ENCODE assay signal across 8 cellular contexts in genomic region chr17:33778505-33779398, GRCh38.
DNase-seq lines count a peak whose midpoint lies in the region; ATAC-seq and TF ChIP-seq lines count a peak whose summit lies in the region.

No MANE protein-coding gene starts in this region.

- peak; percentile 93 for TF ChIP-seq CTCF in fibroblast of the aortic adventitia (IDR thresholded peaks at IDR 0.05; ENCODE audit: insufficient read depth, low read length)

- DNase-seq in ACHN (peak; percentile 67), GM04503 (ENCODE audit: low read depth) (peak; percentile 13), NCI-H2029 (lab: John Stamatoyannopoulos, UW) (peak; percentile 7), fibroblast of the aortic adventitia (ENCODE audit: low read depth) (peak; percentile 68), nucleus accumbens (lab: John Stamatoyannopoulos, UW) (peak in 35 of 56 donors; percentile 1 to 75 (median 17))
- DNase-seq in activated CD4-positive, alpha-beta T cell treated with anti-CD3 and anti-CD28 coated beads, Interleukin-2, amount 50 U/mL, for 1 hour: peak; percentile 11

- H3K4me3 ChIP-seq in fibroblast of the aortic adventitia (ENCODE audit: low read depth, low read length): no peak overlapping the region

- in situ Hi-C loops in ACHN (cut with HindIII; ENCODE audit: low pct_ligation_motif_present, low pct_unique_long_range_greater_than_20kb, low sequenced_read_pairs): no loop called here

- ATAC-seq in GM21390 (IDR thresholded peaks at IDR 0.05; ENCODE audit: unreplicated experiment) (no peak), GM21737 (IDR thresholded peaks at IDR 0.05; ENCODE audit: unreplicated experiment) (no peak)

Comparison
In these comparisons a context has a peak if more than half of its experiments do, and no peak if none do; other contexts are left out.
1. DNase-seq: peak in every context shown above with its lines; median percentile 68 in fibroblast of the aortic adventitia; 67 in ACHN; 17 in nucleus accumbens; 13 in GM04503; 11 in activated CD4-positive, alpha-beta T cell treated with anti-CD3 and anti-CD28 coated beads, Interleukin-2, amount 50 U/mL, for 1 hour; 7 in NCI-H2029.